Comparison of ENCODE assay signal across 21 cellular contexts in the genomic region with DNA sequence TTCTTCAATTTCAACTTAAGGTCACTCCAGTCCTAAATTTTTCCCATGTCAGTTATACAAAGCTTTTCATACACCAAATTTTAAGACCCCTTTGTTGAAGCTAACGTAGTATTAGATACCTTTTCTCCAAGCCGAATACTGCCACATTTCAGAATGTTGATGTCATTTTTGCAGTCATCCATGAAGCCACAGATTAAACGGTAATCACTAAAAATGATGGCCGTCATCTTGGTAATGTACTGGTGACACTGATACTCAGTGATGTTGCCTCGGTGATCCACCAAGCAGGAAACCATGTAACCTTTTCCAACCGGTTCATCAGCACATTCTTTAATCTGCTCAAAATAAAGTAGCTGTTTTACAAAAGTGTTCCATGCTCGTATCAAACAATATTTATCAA.
"Had no signal": no experiment of that assay in that cellular context is flagged by ENCODE, and none has a peak within 500 bp of the region (broad histone marks: within the 10 kb centered on the region; RNA-seq: fewer than 3 reads in every experiment).

No MANE protein-coding gene starts in this region.

- H3K27me3 ChIP-seq: body of pancreas, hepatocyte, left lung, ovary, right lobe of liver, stomach, testis, upper lobe of right lung had no signal

- H2AFZ ChIP-seq: hepatocyte had no signal

- H3K4me3 ChIP-seq: body of pancreas, hepatocyte, left lung, ovary, right lobe of liver, stomach, testis, upper lobe of right lung had no signal

- H3K36me3 ChIP-seq: ovary had no signal

- DNase-seq: activated CD4-positive, alpha-beta memory T cell treated with anti-CD3 and anti-CD28 coated beads for 36 hours; activated CD4-positive, alpha-beta T cell treated with anti-CD3 and anti-CD28 coated beads for 36 hours; activated effector memory CD4-positive, alpha-beta T cell treated with anti-CD3 and anti-CD28 coated beads, Interleukin-2, amount 50 U/mL, for 16 hours; activated naive CD8-positive, alpha-beta T cell treated with anti-CD3 and anti-CD28 coated beads, Interleukin-2, amount 10 ng/mL, durations not matched to agents 7 days and 5 days; activated T-cell treated with anti-CD3 and anti-CD28 coated beads, Interleukin-2, amount 50 U/mL, for 48 hours; amygdala; body of pancreas; dermis blood vessel endothelial cell; left lung; mammary epithelial cell; ovary; right lobe of liver; small intestine; stimulated activated CD4-positive, alpha-beta T cell treated with anti-CD3 and anti-CD28 coated beads, Interleukin-15, amount 100 ng/mL, for 24 hours; stimulated activated CD4-positive, alpha-beta T cell treated with anti-CD3 and anti-CD28 coated beads, Interleukin-2, amount 100 ng/mL, for 48 hours; stomach; testis; upper lobe of right lung had no signal

- H3K27ac ChIP-seq: body of pancreas, hepatocyte, left lung, ovary, right lobe of liver, stomach, testis, upper lobe of right lung had no signal

- H3K9me3 ChIP-seq: body of pancreas, left lung, ovary, right lobe of liver, stomach, testis, upper lobe of right lung had no signal

- H3K4me2 ChIP-seq: hepatocyte had no signal

- ATAC-seq: activated CD4-positive, alpha-beta T cell treated with anti-CD3 and anti-CD28 coated beads for 36 hours; body of pancreas; left lung; right lobe of liver; stimulated activated effector memory CD8-positive, alpha-beta T cell treated with anti-CD3 and anti-CD28 coated beads, Interleukin-12 subunit alpha, Interleukin-12 subunit beta, amount 100 ng/mL, for 72 hours; upper lobe of right lung; WTC11 had no signal

- H3K4me1 ChIP-seq: left lung, testis, upper lobe of right lung had no signal
